ENCODE assay signal across 24 cellular contexts in genomic region chr6:54754406-54754805, GRCh38.
DNase-seq lines count a peak whose midpoint lies in the region; ATAC-seq, FAIRE-seq and TF ChIP-seq lines count a peak whose summit lies in the region.
"Had no signal": no experiment of that assay in that cellular context is flagged by ENCODE, and none has a peak within 500 bp of the region (broad histone marks: within the 10 kb centered on the region; RNA-seq: fewer than 3 reads in every experiment).

No MANE protein-coding gene starts in this region.

- H2BK120ac ChIP-seq in neuronal stem cell (ENCODE audit: low read depth, low read length), result no peak overlapping the region

- no peak overlapping the region for H3K4ac ChIP-seq in neuronal stem cell (ENCODE audit: low read length)

- no peak overlapping the region for H2BK12ac ChIP-seq in neuronal stem cell (ENCODE audit: low read length)

- FAIRE-seq in A549 (lab: Jason Lieb, UNC), result no peak
- FAIRE-seq: GM12891 had no signal

- BruUV-seq in mammary epithelial cell (replicated peaks; lab: Mats Ljungman, UMichigan), result no TSS peak

- intact Hi-C loops in mammary epithelial cell (cut with micrococcal nuclease), result no loop called here
- intact Hi-C loops in breast epithelium (cut with DNase I; ENCODE audit: low total_unique reads), result no loop called here

- no peaks in the 10 kb centered on the region for H3K79me1 ChIP-seq in neuronal stem cell (ENCODE audit: low read depth, low read length)

- H3K23ac ChIP-seq in neuronal stem cell (ENCODE audit: low read depth, low read length, poor library complexity), result no peak overlapping the region

- DNase-seq in mammary epithelial cell, result no peak
- no peak for DNase-seq in breast epithelium (ENCODE audit: low spot score in 2 of 2)
- no peak for DNase-seq in A549 (ENCODE audit: low read depth in 1 of 2, low spot score in 1 of 2)
- DNase-seq in NCI-H69 (lab: John Stamatoyannopoulos, UW), result peak; percentile 10
- DNase-seq in neuronal stem cell (ENCODE audit: low spot score), result no peak
- no peak for DNase-seq in activated effector memory CD4-positive, alpha-beta T cell treated with anti-CD3 and anti-CD28 coated beads, Interleukin-2, amount 50 U/mL, for 16 hours
- DNase-seq in germinal center (ENCODE audit: low spot score), result no peak
- DNase-seq: ACHN; BE2C; C1 segment of cervical spinal cord; CD4-positive, alpha-beta memory T cell; CD4-positive, CD25-positive, alpha-beta regulatory T cell; CD8-positive, alpha-beta memory T cell; COR-L47; DMS 273 treated with DMSO at 0.1 percent for 48 hours; DMS153; DMS53; DMS79; DND-41; EL; GDM1 had no signal

- no peak overlapping the region for H2BK5ac ChIP-seq in neuronal stem cell (ENCODE audit: low read length)

- H4K20me1 ChIP-seq in mammary epithelial cell (ENCODE audit: insufficient read depth, low read length), result no peaks in the 10 kb centered on the region
- H4K20me1 ChIP-seq: BLaER1 had no signal

- POLR2A ChIA-PET in A549 (lab: Yijun Ruan, JAX), result no interaction called here

- WGBS in mammary epithelial cell (ENCODE audit: low coverage, missing lambda C conversion rate), result 64% methylated on average over 1 of the region's 1 CpG
- WGBS in A549 (ENCODE audit: missing lambda C conversion rate), result 31% methylated on average over 1 of the region's 1 CpG
- no CpG with 5 or more reads among the region's 1 CpG for WGBS in neuronal stem cell (ENCODE audit: extremely low coverage in 2 of 2, insufficient read length in 2 of 2, insufficient replicate concordance in 1 of 2), 2 donors

- no peak for TF ChIP-seq EP300 in A549 (IDR thresholded peaks at IDR 0.05)

- H2AK5ac ChIP-seq in neuronal stem cell (ENCODE audit: low read depth, low read length), result no peak overlapping the region

- no peak overlapping the region for H3K27ac ChIP-seq in mammary epithelial cell (ENCODE audit: insufficient read depth, low read depth, low read length)
- no peak overlapping the region for H3K27ac ChIP-seq in breast epithelium
- no peak overlapping the region for H3K27ac ChIP-seq in A549
- no peak overlapping the region for H3K27ac ChIP-seq in neuronal stem cell (replicated peaks; ENCODE audit: low read length)
- H3K27ac ChIP-seq: 22Rv1, BLaER1 had no signal

- no peak for TF ChIP-seq RAD21 in A549 (conservative IDR thresholded peaks at IDR 0.05 in 1 of 2, IDR thresholded peaks at IDR 0.05 in 1 of 2)

- dilution Hi-C loops in mammary epithelial cell (cut with HindIII; ENCODE audit: low sequenced_read_pairs), result no loop called here

- no peak overlapping the region for H3K14ac ChIP-seq in neuronal stem cell (ENCODE audit: low read length)

- ATAC-seq in A549, result no peak

- CTCF ChIA-PET in mammary epithelial cell (lab: Charles Lee; ENCODE audit: low non-redundant PET), result no interaction called here
- CTCF ChIA-PET in A549 (lab: Yijun Ruan, JAX), result no interaction called here

- H2BK15ac ChIP-seq in neuronal stem cell (ENCODE audit: low read length), result no peak overlapping the region

- H3K9me3 ChIP-seq in mammary epithelial cell (replicated peaks; ENCODE audit: insufficient read depth, low read length) (no peaks in the 10 kb centered on the region), breast epithelium (no peaks in the 10 kb centered on the region), A549 (no peaks in the 10 kb centered on the region), neuronal stem cell (replicated peaks in 1 of 2; ENCODE audit: control insufficient read depth in 2 of 2, insufficient read depth in 1 of 2, low read depth in 1 of 2, low read length in 2 of 2) (no peaks in the 10 kb centered on the region)
- H3K9me3 ChIP-seq: BE2C, BLaER1 had no signal

- no peaks in the 10 kb centered on the region for H3K4me1 ChIP-seq in mammary epithelial cell (ENCODE audit: insufficient read depth, low read length)
- H3K4me1 ChIP-seq in breast epithelium, result no peaks in the 10 kb centered on the region
- no peaks in the 10 kb centered on the region for H3K4me1 ChIP-seq in A549
- peaks cover 0 to 2% of the 10 kb centered on the region in 2 donors for H3K4me1 ChIP-seq in neuronal stem cell (ENCODE audit: control insufficient read depth in 2 of 2, insufficient read depth in 1 of 2, low read depth in 1 of 2, low read length in 2 of 2)
- H3K4me1 ChIP-seq: BE2C, BLaER1 had no signal

- H3K27me3 ChIP-seq in mammary epithelial cell (ENCODE audit: insufficient read depth, low read length) (no peaks in the 10 kb centered on the region), breast epithelium (no peaks in the 10 kb centered on the region), neuronal stem cell (ENCODE audit: control insufficient read depth in 3 of 3, insufficient read depth in 3 of 3, low read depth in 1 of 3, low read length in 3 of 3) (no peaks in the 10 kb centered on the region)
- H3K27me3 ChIP-seq: BE2C, BLaER1 had no signal

- in situ Hi-C loops in mammary epithelial cell (cut with MboI; ENCODE audit: low sequenced_read_pairs in 2 of 2), result no loop called here

- H3K18ac ChIP-seq in neuronal stem cell (ENCODE audit: low read length), result no peak overlapping the region

- TF ChIP-seq CTCF in mammary epithelial cell (conservative IDR thresholded peaks at IDR 0.05 in 1 of 2, IDR thresholded peaks at IDR 0.05 in 1 of 2; ENCODE audit: extremely low read depth in 1 of 2, insufficient read depth in 1 of 2, low read depth in 1 of 2, low read length in 2 of 2) (no peak), breast epithelium (IDR thresholded peaks at IDR 0.05) (no peak), A549 (IDR thresholded peaks at IDR 0.05) (no peak)

- H3K4me3 ChIP-seq in mammary epithelial cell (replicated peaks in 1 of 3; ENCODE audit: insufficient read depth in 1 of 3, low read depth in 2 of 3, low read length in 3 of 3) (no peak overlapping the region), breast epithelium (no peak overlapping the region), A549 (no peak overlapping the region), neuronal stem cell (ENCODE audit: low read length in 2 of 2) (no peak overlapping the region)
- H3K4me3 ChIP-seq: BLaER1 had no signal

- no peaks in the 10 kb centered on the region for H3K36me3 ChIP-seq in mammary epithelial cell (ENCODE audit: insufficient read depth, low read length)
- no peaks in the 10 kb centered on the region for H3K36me3 ChIP-seq in breast epithelium
- H3K36me3 ChIP-seq in neuronal stem cell (replicated peaks in 1 of 2; ENCODE audit: control insufficient read depth in 2 of 2, insufficient read depth in 2 of 2, low read length in 2 of 2), result no peaks in the 10 kb centered on the region
- H3K36me3 ChIP-seq: BE2C, BLaER1 had no signal

- no peaks in the 10 kb centered on the region for H3K79me2 ChIP-seq in mammary epithelial cell (ENCODE audit: insufficient read depth, low read length)

- TF ChIP-seq POLR2A in breast epithelium (IDR thresholded peaks at IDR 0.05), result no peak
- no peak for TF ChIP-seq POLR2A in A549 (IDR thresholded peaks at IDR 0.05; ENCODE audit: low read length)

- H4K8ac ChIP-seq in neuronal stem cell (ENCODE audit: low read depth, low read length), result no peak overlapping the region

- H4K91ac ChIP-seq in neuronal stem cell (ENCODE audit: low read depth, low read length, poor library complexity), result no peak overlapping the region

- H2AFZ ChIP-seq in mammary epithelial cell (ENCODE audit: low read depth, low read length) (peak overlapping the region; percentile 5), neuronal stem cell (ENCODE audit: low read length) (peak overlapping the region; percentile 38)

- no peak overlapping the region for H3K9ac ChIP-seq in mammary epithelial cell (ENCODE audit: insufficient read depth, low read length)
- no peak overlapping the region for H3K9ac ChIP-seq in neuronal stem cell (ENCODE audit: low read depth, low read length, poor library complexity)
- H3K9ac ChIP-seq: BLaER1 had no signal

- H3K4me2 ChIP-seq in mammary epithelial cell (ENCODE audit: insufficient read depth, low read depth, low read length) (no peak overlapping the region), A549 (no peak overlapping the region), neuronal stem cell (ENCODE audit: insufficient read depth, low read length, poor library complexity, severe bottlenecking) (no peak overlapping the region)
- H3K4me2 ChIP-seq: BLaER1 had no signal

TF ChIP-seq in A549, 52 proteins besides CTCF, POLR2A, EP300 and RAD21:
- no peak for TF ChIP-seq ZNF302 (CRISPR knock-in tag; IDR thresholded peaks at IDR 0.05)
- peak; percentile 20 for TF ChIP-seq MAFK (IDR thresholded peaks at IDR 0.05; ENCODE audit: partially characterized antibody)
